14 cellular contexts compared by ENCODE assay signal in the genomic region with DNA sequence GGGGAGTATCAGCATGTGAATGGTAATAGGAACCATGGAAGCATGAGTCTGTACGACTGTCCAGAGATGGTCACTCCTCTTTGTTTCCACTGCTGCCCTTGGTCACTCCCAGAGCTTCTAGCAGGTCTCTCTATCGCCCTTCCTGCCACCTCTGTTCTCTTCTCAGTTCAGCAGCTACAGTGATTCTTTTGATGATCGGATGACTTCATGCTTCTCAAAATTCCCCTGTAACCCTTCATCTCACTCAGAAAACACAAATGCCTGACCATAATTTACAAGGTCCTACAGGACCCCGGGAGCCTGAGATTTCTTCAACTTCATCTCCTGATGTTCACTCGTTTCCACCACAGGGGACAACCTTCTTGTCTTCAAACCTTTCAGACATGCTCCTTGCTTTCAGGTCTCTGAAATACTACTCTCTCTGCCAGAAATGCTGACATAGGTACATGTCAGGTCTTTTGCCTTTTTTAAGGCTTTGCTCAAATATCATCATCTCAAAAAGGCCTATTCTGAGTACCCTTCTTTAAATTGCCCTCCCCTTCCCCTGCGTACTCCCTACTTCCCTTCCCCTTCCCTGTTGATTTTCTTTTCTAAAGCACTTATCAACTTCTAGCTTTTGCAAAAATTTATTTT. TPM values are rescaled to one million over a fixed set of nuclear protein-coding genes. Genes with fewer than 3 reads are reported as not detected.
"Had no signal": no experiment of that assay in that cellular context is flagged by ENCODE, and none has a peak within 500 bp of the region (broad histone marks: within the 10 kb centered on the region; RNA-seq: fewer than 3 reads in every experiment).

No MANE protein-coding gene starts in this region.

- H3K4me1 Mint-ChIP-seq: brain; central memory CD8-positive, alpha-beta T cell had no signal

- H3K36me3 Mint-ChIP-seq: activated CD4-positive, alpha-beta memory T cell treated with anti-CD3 and anti-CD28 coated beads for 36 hours; brain had no signal

- ATAC-seq: left lobe of liver had no signal

- H3K9me3 Mint-ChIP-seq: activated CD4-positive, alpha-beta memory T cell treated with anti-CD3 and anti-CD28 coated beads for 36 hours; central memory CD8-positive, alpha-beta T cell had no signal

- H3K4me3 ChIP-seq: coronary artery, esophagus muscularis mucosa, hepatocyte had no signal

- H3K4me3 Mint-ChIP-seq: activated CD4-positive, alpha-beta memory T cell treated with anti-CD3 and anti-CD28 coated beads for 36 hours; activated naive CD8-positive, alpha-beta T cell; brain; central memory CD8-positive, alpha-beta T cell had no signal

- DNase-seq: activated CD4-positive, alpha-beta memory T cell treated with anti-CD3 and anti-CD28 coated beads for 36 hours; activated gamma-delta T cell treated with Interleukin-2 at 50 U/mL for 16 hours; activated T-cell treated with anti-CD3 and anti-CD28 coated beads, Interleukin-2, amount 50 U/mL, for 48 hours; islet precursor cell; midbrain; stimulated activated CD4-positive, alpha-beta T cell treated with anti-CD3 and anti-CD28 coated beads, Interleukin-1b, Interleukin-23, amount 100 ng/mL, for 48 hours had no signal

- H3K27me3 Mint-ChIP-seq: activated CD4-positive, alpha-beta memory T cell treated with anti-CD3 and anti-CD28 coated beads for 36 hours; activated naive CD8-positive, alpha-beta T cell; central memory CD8-positive, alpha-beta T cell had no signal

- H3K27me3 ChIP-seq: esophagus muscularis mucosa, hepatocyte had no signal

- H3K36me3 ChIP-seq: esophagus muscularis mucosa had no signal

- H3K27ac Mint-ChIP-seq: activated CD4-positive, alpha-beta memory T cell treated with anti-CD3 and anti-CD28 coated beads for 36 hours; activated naive CD8-positive, alpha-beta T cell; brain had no signal

RNA-seq across cellular contexts. Expression of a gene that starts 42.1 kb away (rescaled TPM):
- polyA plus RNA-seq: neural cell had no signal
